1 cellular context compared by ENCODE assay signal in genomic region chr1:70222716-70223235, GRCh38.
TF ChIP-seq lines count a peak whose summit lies in the region.

No MANE protein-coding gene starts in this region.

TF ChIP-seq in GM12878, 131 proteins besides CTCF, POLR2A, EP300 and RAD21 (continued from another document):
- TF ChIP-seq ZBTB33 (IDR thresholded peaks at IDR 0.05) (no peak), BCL3 (IDR thresholded peaks at IDR 0.05; ENCODE audit: borderline replicate concordance, insufficient read depth, low read depth, low read length, poor library complexity, severe bottlenecking) (no peak), E2F4 (IDR thresholded peaks at IDR 0.05; ENCODE audit: low read depth, low read length) (no peak), BACH1 (IDR thresholded peaks at IDR 0.05; ENCODE audit: borderline replicate concordance) (no peak), TCF7 (IDR thresholded peaks at IDR 0.05; ENCODE audit: borderline replicate concordance) (no peak)
TF ChIP-seq in GM12878: peak in this region for 1.
